1 cellular context compared by ENCODE assay signal in the genomic region with DNA sequence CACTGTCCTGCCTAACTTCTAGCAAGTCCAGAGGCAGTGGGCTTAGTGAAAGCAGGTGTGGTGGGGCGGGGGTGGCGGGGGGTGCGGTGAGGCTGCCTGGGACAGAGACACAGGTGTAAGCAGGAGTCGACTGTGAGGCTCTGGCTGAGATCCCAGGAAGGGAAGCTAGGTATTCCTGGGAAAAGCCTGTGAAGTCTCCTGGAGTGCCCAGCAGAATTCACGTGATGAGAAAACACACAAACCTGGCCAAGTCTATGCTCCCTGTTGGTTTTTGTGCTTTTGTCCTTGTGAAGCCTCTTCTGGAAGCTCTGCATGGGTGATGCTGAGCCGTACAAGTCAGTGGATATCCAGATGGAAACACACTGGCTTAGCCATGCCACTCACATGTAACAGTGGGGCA.
TF ChIP-seq lines count a peak whose summit lies in the region.

No MANE protein-coding gene starts in this region.

TF ChIP-seq in GM12878, 131 proteins besides CTCF, POLR2A, EP300 and RAD21 (continued from another document):
- TF ChIP-seq, protein P1, sequence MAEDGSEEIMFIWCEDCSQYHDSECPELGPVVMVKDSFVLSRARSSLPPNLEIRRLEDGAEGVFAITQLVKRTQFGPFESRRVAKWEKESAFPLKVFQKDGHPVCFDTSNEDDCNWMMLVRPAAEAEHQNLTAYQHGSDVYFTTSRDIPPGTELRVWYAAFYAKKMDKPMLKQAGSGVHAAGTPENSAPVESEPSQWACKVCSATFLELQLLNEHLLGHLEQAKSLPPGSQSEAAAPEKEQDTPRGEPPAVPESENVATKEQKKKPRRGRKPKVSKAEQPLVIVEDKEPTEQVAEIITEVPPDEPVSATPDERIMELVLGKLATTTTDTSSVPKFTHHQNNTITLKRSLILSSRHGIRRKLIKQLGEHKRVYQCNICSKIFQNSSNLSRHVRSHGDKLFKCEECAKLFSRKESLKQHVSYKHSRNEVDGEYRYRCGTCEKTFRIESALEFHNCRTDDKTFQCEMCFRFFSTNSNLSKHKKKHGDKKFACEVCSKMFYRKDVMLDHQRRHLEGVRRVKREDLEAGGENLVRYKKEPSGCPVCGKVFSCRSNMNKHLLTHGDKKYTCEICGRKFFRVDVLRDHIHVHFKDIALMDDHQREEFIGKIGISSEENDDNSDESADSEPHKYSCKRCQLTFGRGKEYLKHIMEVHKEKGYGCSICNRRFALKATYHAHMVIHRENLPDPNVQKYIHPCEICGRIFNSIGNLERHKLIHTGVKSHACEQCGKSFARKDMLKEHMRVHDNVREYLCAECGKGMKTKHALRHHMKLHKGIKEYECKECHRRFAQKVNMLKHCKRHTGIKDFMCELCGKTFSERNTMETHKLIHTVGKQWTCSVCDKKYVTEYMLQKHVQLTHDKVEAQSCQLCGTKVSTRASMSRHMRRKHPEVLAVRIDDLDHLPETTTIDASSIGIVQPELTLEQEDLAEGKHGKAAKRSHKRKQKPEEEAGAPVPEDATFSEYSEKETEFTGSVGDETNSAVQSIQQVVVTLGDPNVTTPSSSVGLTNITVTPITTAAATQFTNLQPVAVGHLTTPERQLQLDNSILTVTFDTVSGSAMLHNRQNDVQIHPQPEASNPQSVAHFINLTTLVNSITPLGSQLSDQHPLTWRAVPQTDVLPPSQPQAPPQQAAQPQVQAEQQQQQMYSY (CRISPR knock-in tag; IDR thresholded peaks at IDR 0.05): no peak
- TF ChIP-seq STAT1 (conservative IDR thresholded peaks at IDR 0.05): no peak
- no peak for TF ChIP-seq KDM1A (IDR thresholded peaks at IDR 0.05; ENCODE audit: borderline replicate concordance)
- TF ChIP-seq, protein P2, sequence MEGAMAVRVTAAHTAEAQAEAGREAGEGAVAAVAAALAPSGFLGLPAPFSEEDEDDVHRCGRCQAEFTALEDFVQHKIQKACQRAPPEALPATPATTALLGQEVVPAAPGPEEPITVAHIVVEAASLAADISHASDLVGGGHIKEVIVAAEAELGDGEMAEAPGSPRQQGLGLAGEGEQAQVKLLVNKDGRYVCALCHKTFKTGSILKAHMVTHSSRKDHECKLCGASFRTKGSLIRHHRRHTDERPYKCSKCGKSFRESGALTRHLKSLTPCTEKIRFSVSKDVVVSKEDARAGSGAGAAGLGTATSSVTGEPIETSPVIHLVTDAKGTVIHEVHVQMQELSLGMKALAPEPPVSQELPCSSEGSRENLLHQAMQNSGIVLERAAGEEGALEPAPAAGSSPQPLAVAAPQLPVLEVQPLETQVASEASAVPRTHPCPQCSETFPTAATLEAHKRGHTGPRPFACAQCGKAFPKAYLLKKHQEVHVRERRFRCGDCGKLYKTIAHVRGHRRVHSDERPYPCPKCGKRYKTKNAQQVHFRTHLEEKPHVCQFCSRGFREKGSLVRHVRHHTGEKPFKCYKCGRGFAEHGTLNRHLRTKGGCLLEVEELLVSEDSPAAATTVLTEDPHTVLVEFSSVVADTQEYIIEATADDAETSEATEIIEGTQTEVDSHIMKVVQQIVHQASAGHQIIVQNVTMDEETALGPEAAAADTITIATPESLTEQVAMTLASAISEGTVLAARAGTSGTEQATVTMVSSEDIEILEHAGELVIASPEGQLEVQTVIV (IDR thresholded peaks at IDR 0.05; ENCODE audit: borderline replicate concordance, partially characterized antibody): no peak
- no peak for TF ChIP-seq SUPT20H (IDR thresholded peaks at IDR 0.05; ENCODE audit: borderline replicate concordance, control insufficient read depth, low read depth, low read length)
- TF ChIP-seq, protein P3, sequence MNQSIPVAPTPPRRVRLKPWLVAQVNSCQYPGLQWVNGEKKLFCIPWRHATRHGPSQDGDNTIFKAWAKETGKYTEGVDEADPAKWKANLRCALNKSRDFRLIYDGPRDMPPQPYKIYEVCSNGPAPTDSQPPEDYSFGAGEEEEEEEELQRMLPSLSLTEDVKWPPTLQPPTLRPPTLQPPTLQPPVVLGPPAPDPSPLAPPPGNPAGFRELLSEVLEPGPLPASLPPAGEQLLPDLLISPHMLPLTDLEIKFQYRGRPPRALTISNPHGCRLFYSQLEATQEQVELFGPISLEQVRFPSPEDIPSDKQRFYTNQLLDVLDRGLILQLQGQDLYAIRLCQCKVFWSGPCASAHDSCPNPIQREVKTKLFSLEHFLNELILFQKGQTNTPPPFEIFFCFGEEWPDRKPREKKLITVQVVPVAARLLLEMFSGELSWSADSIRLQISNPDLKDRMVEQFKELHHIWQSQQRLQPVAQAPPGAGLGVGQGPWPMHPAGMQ (IDR thresholded peaks at IDR 0.05; ENCODE audit: borderline replicate concordance): no peak
- no peak for TF ChIP-seq ZNF274 (IDR thresholded peaks at IDR 0.05; ENCODE audit: insufficient read depth, insufficient read length)
- no peak for TF ChIP-seq FOS (IDR thresholded peaks at IDR 0.05; ENCODE audit: borderline replicate concordance, extremely low read depth, insufficient read length)
- TF ChIP-seq CHD2 (IDR thresholded peaks at IDR 0.05; ENCODE audit: borderline replicate concordance, low read depth, low read length): no peak
- no peak for TF ChIP-seq TCF12 (IDR thresholded peaks at IDR 0.05; ENCODE audit: low read depth, low read length)
- no peak for TF ChIP-seq SRF (IDR thresholded peaks at IDR 0.05; ENCODE audit: low read depth in 2 of 2, low read length in 2 of 2)
- TF ChIP-seq MTA2 (IDR thresholded peaks at IDR 0.05; ENCODE audit: low read depth): no peak
